In genomic region chr5:61182449-61182848, GRCh38 we compare ENCODE assay signal across 1 cellular context.
TF ChIP-seq lines count a peak whose summit lies in the region.

No MANE protein-coding gene starts in this region.

TF ChIP-seq in IMR-90, 13 proteins besides CTCF, POLR2A, EP300 and RAD21 (continued from another document):
- no peak for TF ChIP-seq ELK1 (IDR thresholded peaks at IDR 0.05; ENCODE audit: borderline replicate concordance, low read depth, low read length)
- no peak for TF ChIP-seq FOS (IDR thresholded peaks at IDR 0.05; ENCODE audit: low read depth, low read length)
- TF ChIP-seq MXI1 (IDR thresholded peaks at IDR 0.05; ENCODE audit: borderline replicate concordance, low read depth, low read length) = no peak
- TF ChIP-seq RFX5 (IDR thresholded peaks at IDR 0.05; ENCODE audit: low read depth, low read length) = no peak
- no peak for TF ChIP-seq MAZ (IDR thresholded peaks at IDR 0.05; ENCODE audit: borderline replicate concordance, low read depth, low read length)
- TF ChIP-seq USF2 (IDR thresholded peaks at IDR 0.05; ENCODE audit: low read depth, low read length) = no peak
- no peak for TF ChIP-seq BHLHE40 (IDR thresholded peaks at IDR 0.05; ENCODE audit: low read depth, low read length)
- TF ChIP-seq NFE2L2 (IDR thresholded peaks at IDR 0.05; ENCODE audit: low read depth, low read length) = no peak
